ENCODE assay signal across 10 cellular contexts in genomic region chr12:118053071-118053985, GRCh38. TPM values are rescaled to one million over a fixed set of nuclear protein-coding genes. Genes with fewer than 3 reads are reported as not detected.
DNase-seq lines count a peak whose midpoint lies in the region; ATAC-seq and TF ChIP-seq lines count a peak whose summit lies in the region.
"Had no signal": no experiment of that assay in that cellular context is flagged by ENCODE, and none has a peak within 500 bp of the region (broad histone marks: within the 10 kb centered on the region; RNA-seq: fewer than 3 reads in every experiment).

No MANE protein-coding gene starts in this region.

- H3K4me3 Mint-ChIP-seq in H9: no peak overlapping the region
- H3K4me3 Mint-ChIP-seq in activated T-helper 1 cell treated with anti-CD3 and anti-CD28 coated beads, Interleukin-12 subunit alpha, Interleukin-12 subunit beta, Interleukin-2, Interleukin-4 antibody, amounts not matched to agents 30 ng/mL and 10 ng/mL and 1 ng/mL, durations not matched to agents 14 hours and 24 hours and 36 hours: no peak overlapping the region

- H3K36me3 ChIP-seq in smooth muscle cell (ENCODE audit: low read depth): no peaks in the 10 kb centered on the region

- no peak for ATAC-seq in GM19455 (IDR thresholded peaks at IDR 0.05; ENCODE audit: unreplicated experiment)

- H3K23ac ChIP-seq in H9 (ENCODE audit: insufficient read length, low read depth, low read length): no peak overlapping the region

- no peak overlapping the region for H2BK12ac ChIP-seq in H9 (ENCODE audit: insufficient read length, low read depth, low read length)

- no CpG with 5 or more reads among the region's 10 CpGs for WGBS in H9 (ENCODE audit: extremely low coverage, insufficient read length, low lambda C conversion rate)
- WGBS in smooth muscle cell (ENCODE audit: low lambda C conversion rate): 97% methylated on average over 10 of the region's 10 CpGs

- H3K36me3 Mint-ChIP-seq in H9 (ENCODE audit: insufficient read depth in 1 of 3, low read depth in 3 of 3): peaks cover 17 to 42% (median 39%) of the 10 kb centered on the region in 3 experiments; a peak in 6 of 7 replicates
- peaks cover 40% of the 10 kb centered on the region for H3K36me3 Mint-ChIP-seq in activated T-helper 1 cell treated with anti-CD3 and anti-CD28 coated beads, Interleukin-12 subunit alpha, Interleukin-12 subunit beta, Interleukin-2, Interleukin-4 antibody, amounts not matched to agents 30 ng/mL and 10 ng/mL and 1 ng/mL, durations not matched to agents 14 hours and 24 hours and 36 hours (ENCODE audit: low read depth)

- no peak overlapping the region for H3T11ph ChIP-seq in H9 (ENCODE audit: low read length)

- no peak overlapping the region for H4K91ac ChIP-seq in H9 (ENCODE audit: insufficient read length, low read depth, low read length)

- H2AK5ac ChIP-seq in H9 (ENCODE audit: insufficient read length, low read length): no peak overlapping the region

- no peaks in the 10 kb centered on the region for H4K20me1 ChIP-seq in H9 (ENCODE audit: control insufficient read depth, insufficient read depth, insufficient read length)
- H4K20me1 ChIP-seq in smooth muscle cell (ENCODE audit: low read depth): peaks cover 59% of the 10 kb centered on the region

- H3K14ac ChIP-seq in H9 (ENCODE audit: insufficient read depth, low read length): no peak overlapping the region

- no peak overlapping the region for H2BK15ac ChIP-seq in H9 (ENCODE audit: low read depth, low read length)

- H3K18ac ChIP-seq in H9 (ENCODE audit: insufficient read length, low read depth, low read length): no peak overlapping the region

- H3K4me1 ChIP-seq in H9 (ENCODE audit: insufficient read depth, low read length) (no peaks in the 10 kb centered on the region; the same call in 1 of the 2 replicates), smooth muscle cell (ENCODE audit: low read depth) (peaks cover 3% of the 10 kb centered on the region)

- no peaks in the 10 kb centered on the region for H3K9me3 ChIP-seq in H9 (ENCODE audit: control insufficient read depth, low read depth, low read length)
- no peaks in the 10 kb centered on the region for H3K9me3 ChIP-seq in smooth muscle cell (replicated peaks; ENCODE audit: low read depth)

- H3K27ac ChIP-seq in H9 (ENCODE audit: insufficient read length, low read depth, low read length) (no peak overlapping the region), smooth muscle cell (ENCODE audit: low read depth) (peak overlapping the region; percentile 76)

- H3K4ac ChIP-seq in H9 (ENCODE audit: low read depth, low read length): no peak overlapping the region

- H3K4me1 Mint-ChIP-seq in H9: peaks cover 14 to 17% of the 10 kb centered on the region in 2 experiments
- H3K4me1 Mint-ChIP-seq in activated T-helper 1 cell treated with anti-CD3 and anti-CD28 coated beads, Interleukin-12 subunit alpha, Interleukin-12 subunit beta, Interleukin-2, Interleukin-4 antibody, amounts not matched to agents 30 ng/mL and 10 ng/mL and 1 ng/mL, durations not matched to agents 14 hours and 24 hours and 36 hours (ENCODE audit: low read depth): peaks cover 43% of the 10 kb centered on the region

- no peak overlapping the region for H3K56ac ChIP-seq in H9 (ENCODE audit: insufficient read length, low read depth, low read length)

- TF ChIP-seq CTCF in H9 (conservative IDR thresholded peaks at IDR 0.05) (no peak), smooth muscle cell (IDR thresholded peaks at IDR 0.05; ENCODE audit: borderline replicate concordance, insufficient read depth, poor library complexity, severe bottlenecking) (no peak)

- H3K9ac ChIP-seq in H9 (ENCODE audit: extremely low read depth, insufficient read length, low read length) (no peak overlapping the region), smooth muscle cell (ENCODE audit: low read depth) (peak overlapping the region; percentile 7)

- H3K27ac Mint-ChIP-seq in H9: peak overlapping the region in 2 of 3 experiments; percentile 5 to 69; a peak in 4 of 7 replicates
- H3K27ac Mint-ChIP-seq in activated T-helper 1 cell treated with anti-CD3 and anti-CD28 coated beads, Interleukin-12 subunit alpha, Interleukin-12 subunit beta, Interleukin-2, Interleukin-4 antibody, amounts not matched to agents 30 ng/mL and 10 ng/mL and 1 ng/mL, durations not matched to agents 14 hours and 24 hours and 36 hours: peak overlapping the region; percentile 87

- DNase-seq in H9 (no peak), iris pigment epithelial cell (ENCODE audit: low read depth) (peak; percentile 30), smooth muscle cell (lab: John Stamatoyannopoulos, UW; ENCODE audit: unreplicated experiment) (no peak), glomerular visceral epithelial cell (ENCODE audit: extremely low spot score) (no peak), NCI-H2029 treated with DMSO at 0.1 percent for 48 hours (lab: John Stamatoyannopoulos, UW) (no peak), germinal center (ENCODE audit: low spot score) (no peak)
- DNase-seq in activated T-helper 1 cell treated with anti-CD3 and anti-CD28 coated beads, Interleukin-12 subunit alpha, Interleukin-12 subunit beta, Interleukin-2, Interleukin-4 antibody, amounts not matched to agents 30 ng/mL and 10 ng/mL and 1 ng/mL, durations not matched to agents 14 hours and 24 hours and 36 hours (ENCODE audit: low spot score): no peak
- DNase-seq: GDM1, NCI-H446 had no signal

- intact Hi-C loops in activated T-helper 1 cell treated with anti-CD3 and anti-CD28 coated beads, Interleukin-12 subunit alpha, Interleukin-12 subunit beta, Interleukin-2, Interleukin-4 antibody, amounts not matched to agents 30 ng/mL and 10 ng/mL and 1 ng/mL, durations not matched to agents 14 hours and 24 hours and 36 hours (cut with micrococcal nuclease): no loop called here

- H3K4me3 ChIP-seq in smooth muscle cell: no peak overlapping the region

- no peaks in the 10 kb centered on the region for H3K9me3 Mint-ChIP-seq in H9
- no peaks in the 10 kb centered on the region for H3K9me3 Mint-ChIP-seq in activated T-helper 1 cell treated with anti-CD3 and anti-CD28 coated beads, Interleukin-12 subunit alpha, Interleukin-12 subunit beta, Interleukin-2, Interleukin-4 antibody, amounts not matched to agents 30 ng/mL and 10 ng/mL and 1 ng/mL, durations not matched to agents 14 hours and 24 hours and 36 hours

- no peak overlapping the region for H4K5ac ChIP-seq in H9 (ENCODE audit: insufficient read length, low read depth, low read length)

- H3K79me1 ChIP-seq in H9 (ENCODE audit: insufficient read depth, low read depth, low read length, poor library complexity, severe bottlenecking): peaks cover 15% of the 10 kb centered on the region

- no peaks in the 10 kb centered on the region for H3K23me2 ChIP-seq in H9 (ENCODE audit: insufficient read length, low read depth, low read length, poor library complexity, severe bottlenecking)

- H3K79me2 ChIP-seq in H9 (ENCODE audit: insufficient read depth, low read length): no peaks in the 10 kb centered on the region; the same call in 1 of the 2 replicates
- peaks cover 80% of the 10 kb centered on the region for H3K79me2 ChIP-seq in smooth muscle cell (ENCODE audit: low read depth)

- H2AFZ ChIP-seq in H9 (ENCODE audit: low read length) (no peak overlapping the region), smooth muscle cell (ENCODE audit: low read depth) (no peak overlapping the region)

- H3K27me3 ChIP-seq in H9 (ENCODE audit: insufficient read depth, low read length) (no peaks in the 10 kb centered on the region), smooth muscle cell (ENCODE audit: low read depth) (no peaks in the 10 kb centered on the region)

- peaks cover 11% of the 10 kb centered on the region for H3F3A ChIP-seq in smooth muscle cell (ENCODE audit: low read depth)

- H4K8ac ChIP-seq in H9 (replicated peaks; ENCODE audit: insufficient read length, low read depth, low read length): no peak overlapping the region

- no peak overlapping the region for H2BK20ac ChIP-seq in H9 (ENCODE audit: low read depth, low read length, poor library complexity, severe bottlenecking)

- H2BK120ac ChIP-seq in H9 (ENCODE audit: low read depth, low read length, poor library complexity, severe bottlenecking): no peak overlapping the region

- no peaks in the 10 kb centered on the region for H3K27me3 Mint-ChIP-seq in H9 (ENCODE audit: low read depth)
- no peaks in the 10 kb centered on the region for H3K27me3 Mint-ChIP-seq in activated T-helper 1 cell treated with anti-CD3 and anti-CD28 coated beads, Interleukin-12 subunit alpha, Interleukin-12 subunit beta, Interleukin-2, Interleukin-4 antibody, amounts not matched to agents 30 ng/mL and 10 ng/mL and 1 ng/mL, durations not matched to agents 14 hours and 24 hours and 36 hours (ENCODE audit: insufficient read depth)

- H3K4me2 ChIP-seq in H9 (ENCODE audit: insufficient read depth, insufficient read length, low read length) (no peak overlapping the region), smooth muscle cell (peak overlapping the region; percentile 5)

- no peak overlapping the region for H2BK5ac ChIP-seq in H9 (ENCODE audit: insufficient read length, low read length)

RNA-seq across cellular contexts. Expression of gene WSB2, which starts 7.7 kb away (rescaled TPM):
- 58.6 and 61.4 TPM in 2 replicates for total RNA-seq in H9 (2021)
- 122 and 127 TPM in 2 replicates for total RNA-seq in activated T-helper 1 cell treated with anti-CD3 and anti-CD28 coated beads, Interleukin-12 subunit alpha, Interleukin-12 subunit beta, Interleukin-2, Interleukin-4 antibody, amounts not matched to agents 30 ng/mL and 10 ng/mL and 1 ng/mL, durations not matched to agents 14 hours and 24 hours and 36 hours
- total RNA-seq in smooth muscle cell: 71.5 and 78.2 TPM in 2 replicates
- polyA plus RNA-seq in smooth muscle cell: 43.9 and 48.1 TPM in 2 replicates

RNA-seq across cellular contexts. Expression of gene RFC5, which starts 36.8 kb away (rescaled TPM):
- total RNA-seq in H9 (2021) (47.2 and 50.4 TPM in 2 replicates), smooth muscle cell (15.2 and 27.1 TPM in 2 replicates)
- total RNA-seq in activated T-helper 1 cell treated with anti-CD3 and anti-CD28 coated beads, Interleukin-12 subunit alpha, Interleukin-12 subunit beta, Interleukin-2, Interleukin-4 antibody, amounts not matched to agents 30 ng/mL and 10 ng/mL and 1 ng/mL, durations not matched to agents 14 hours and 24 hours and 36 hours: 73.8 and 87.0 TPM in 2 replicates
- polyA plus RNA-seq in smooth muscle cell: 16.4 and 17.4 TPM in 2 replicates

RNA-seq across cellular contexts. Expression of gene VSIG10, which starts 50.5 kb away (rescaled TPM):
- 89.6 and 97.4 TPM in 2 replicates for total RNA-seq in H9 (2021)
- 15.1 and 16.0 TPM in 2 replicates for total RNA-seq in activated T-helper 1 cell treated with anti-CD3 and anti-CD28 coated beads, Interleukin-12 subunit alpha, Interleukin-12 subunit beta, Interleukin-2, Interleukin-4 antibody, amounts not matched to agents 30 ng/mL and 10 ng/mL and 1 ng/mL, durations not matched to agents 14 hours and 24 hours and 36 hours
- total RNA-seq in smooth muscle cell: 2.3 and 5.6 TPM in 2 replicates
- polyA plus RNA-seq in smooth muscle cell: 2.3 and 3.0 TPM in 2 replicates
